In the genomic region with DNA sequence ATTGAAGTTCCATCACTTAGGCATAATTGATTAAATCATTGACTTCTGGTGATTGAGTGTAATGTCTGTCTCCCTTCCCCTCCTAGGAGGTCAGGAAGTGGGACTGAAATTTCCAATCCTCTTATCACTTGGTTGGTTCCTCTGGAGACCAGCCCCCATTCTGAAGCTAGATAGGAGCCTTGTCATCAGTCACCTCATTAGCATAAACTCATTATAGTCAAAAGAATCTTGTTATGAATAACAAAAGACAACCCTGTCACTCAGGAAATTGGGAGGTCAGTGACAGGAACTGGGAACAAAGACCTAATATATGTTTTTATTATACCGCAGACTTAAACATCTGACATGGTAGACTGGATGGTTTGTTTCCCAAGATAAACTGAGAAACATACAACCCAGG, we compare ENCODE assay signal across 16 cellular contexts.
"Had no signal": no experiment of that assay in that cellular context is flagged by ENCODE, and none has a peak within 500 bp of the region (broad histone marks: within the 10 kb centered on the region; RNA-seq: fewer than 3 reads in every experiment).

No MANE protein-coding gene starts in this region.

- DNase-seq: effector CD4-positive, alpha-beta T cell; foreskin melanocyte; heart left ventricle; hippocampal formation; kidney glomerular epithelial cell; mucosa of descending colon; naive thymus-derived CD8-positive, alpha-beta T cell; ovary; sigmoid colon; stimulated activated CD4-positive, alpha-beta T cell treated with anti-CD3 and anti-CD28 coated beads, Interleukin-2, amount 100 ng/mL, for 24 hours; stimulated activated CD4-positive, alpha-beta T cell treated with anti-CD3 and anti-CD28 coated beads, Interleukin-4, amount 100 ng/mL, for 4 hours; stimulated activated naive CD4-positive, alpha-beta T cell; trophoblast cell had no signal

- H3K27me3 Mint-ChIP-seq: naive thymus-derived CD8-positive, alpha-beta T cell had no signal

- H3K36me3 ChIP-seq: ovary had no signal

- H3K4me3 ChIP-seq: coronary artery, heart left ventricle, mucosa of descending colon, ovary, right atrium auricular region, sigmoid colon, skin epidermis had no signal

- H3K9me3 Mint-ChIP-seq: naive thymus-derived CD8-positive, alpha-beta T cell had no signal

- H3K27ac ChIP-seq: coronary artery, heart left ventricle, ovary, right atrium auricular region, sigmoid colon, skin epidermis had no signal

- H3K4me3 Mint-ChIP-seq: naive thymus-derived CD8-positive, alpha-beta T cell had no signal

- H3K9me3 ChIP-seq: heart left ventricle, mucosa of descending colon, ovary, right atrium auricular region, sigmoid colon had no signal

- H3K27me3 ChIP-seq: heart left ventricle, ovary, right atrium auricular region, sigmoid colon had no signal

- H3K4me1 ChIP-seq: sigmoid colon had no signal

- ATAC-seq: heart left ventricle; mucosa of descending colon; naive thymus-derived CD8-positive, alpha-beta T cell had no signal
